Comparison of ENCODE assay signal across 30 cellular contexts in genomic region chr3:44353355-44353924, GRCh38.
"Had no signal": no experiment of that assay in that cellular context is flagged by ENCODE, and none has a peak within 500 bp of the region (broad histone marks: within the 10 kb centered on the region; RNA-seq: fewer than 3 reads in every experiment).

No MANE protein-coding gene starts in this region.

- H3K36me3 ChIP-seq: brain microvascular endothelial cell, colonic mucosa had no signal

- H3K9me3 ChIP-seq: colonic mucosa, esophagus squamous epithelium, gastroesophageal sphincter had no signal

- H3K27ac Mint-ChIP-seq: activated CD4-positive, alpha-beta memory T cell treated with anti-CD3 and anti-CD28 coated beads for 36 hours; activated CD4-positive, alpha-beta T cell treated with anti-CD3 and anti-CD28 coated beads for 36 hours; activated CD4-positive, alpha-beta T cell treated with anti-CD3 and anti-CD28 coated beads, Interleukin-2, amount 10 ng/mL, durations not matched to agents 24 days and 14 days; activated CD8-positive, alpha-beta memory T cell treated with anti-CD3 and anti-CD28 coated beads, Interleukin-2, amount 10 ng/mL, durations not matched to agents 7 days and 5 days; activated CD8-positive, alpha-beta T cell treated with anti-CD3 and anti-CD28 coated beads, Interleukin-2, amount 10 ng/mL, durations not matched to agents 7 days and 5 days; activated naive CD4-positive, alpha-beta T cell treated with anti-CD3 and anti-CD28 coated beads for 36 hours; activated naive CD8-positive, alpha-beta T cell; activated T-helper 1 cell treated with anti-CD3 and anti-CD28 coated beads, Interleukin-12 subunit alpha, Interleukin-12 subunit beta, Interleukin-2, Interleukin-4 antibody, amounts not matched to agents 30 ng/mL and 10 ng/mL and 1 ng/mL, durations not matched to agents 14 hours and 24 hours and 36 hours; activated T-helper 2 cell treated with anti-CD3 and anti-CD28 coated beads, Interferon-gamma antibody, Interleukin-2, Interleukin-4, amounts not matched to agents 10 μg/mL and 5 μg/mL and 100 μg/mL, durations not matched to agents 14 hours and 24 hours and 36 hours had no signal

- H3K27ac ChIP-seq: brain microvascular endothelial cell, colonic mucosa, epithelial cell of prostate, esophagus squamous epithelium, gastroesophageal sphincter had no signal

- H3K4me3 Mint-ChIP-seq: activated CD4-positive, alpha-beta memory T cell treated with anti-CD3 and anti-CD28 coated beads for 36 hours; activated CD4-positive, alpha-beta T cell treated with anti-CD3 and anti-CD28 coated beads for 36 hours; activated CD4-positive, alpha-beta T cell treated with anti-CD3 and anti-CD28 coated beads, Interleukin-2, amount 10 ng/mL, durations not matched to agents 24 days and 14 days; activated CD8-positive, alpha-beta memory T cell treated with anti-CD3 and anti-CD28 coated beads, Interleukin-2, amount 10 ng/mL, durations not matched to agents 7 days and 5 days; activated CD8-positive, alpha-beta T cell treated with anti-CD3 and anti-CD28 coated beads, Interleukin-2, amount 10 ng/mL, durations not matched to agents 7 days and 5 days; activated naive CD4-positive, alpha-beta T cell treated with anti-CD3 and anti-CD28 coated beads for 36 hours; activated naive CD8-positive, alpha-beta T cell; activated T-helper 1 cell treated with anti-CD3 and anti-CD28 coated beads, Interleukin-12 subunit alpha, Interleukin-12 subunit beta, Interleukin-2, Interleukin-4 antibody, amounts not matched to agents 30 ng/mL and 10 ng/mL and 1 ng/mL, durations not matched to agents 14 hours and 24 hours and 36 hours had no signal

- DNase-seq: activated CD4-positive, alpha-beta memory T cell treated with anti-CD3 and anti-CD28 coated beads for 36 hours; activated CD4-positive, alpha-beta T cell treated with anti-CD3 and anti-CD28 coated beads for 36 hours; activated CD4-positive, alpha-beta T cell treated with anti-CD3 and anti-CD28 coated beads, Interleukin-2, amount 10 ng/mL, durations not matched to agents 24 days and 14 days; activated CD4-positive, CD25-positive, alpha-beta regulatory T cell; activated CD4-positive, CD25-positive, alpha-beta regulatory T cell treated with anti-CD3 and anti-CD28 coated beads, Interleukin-2, amount 50 U/mL, for 72 hours; activated CD8-positive, alpha-beta memory T cell treated with anti-CD3 and anti-CD28 coated beads, Interleukin-2, amount 10 ng/mL, durations not matched to agents 7 days and 5 days; activated CD8-positive, alpha-beta memory T cell treated with anti-CD3 and anti-CD28 coated beads, Interleukin-2, amount 50 U/mL, for 4 hours; activated CD8-positive, alpha-beta T cell treated with anti-CD3 and anti-CD28 coated beads, Interleukin-2, amount 10 ng/mL, durations not matched to agents 7 days and 5 days; activated effector memory CD4-positive, alpha-beta T cell treated with anti-CD3 and anti-CD28 coated beads, Interleukin-2, amount 50 U/mL, for 16 hours; activated naive CD4-positive, alpha-beta T cell treated with anti-CD3 and anti-CD28 coated beads for 36 hours; activated T-cell treated with anti-CD3 and anti-CD28 coated beads, Interleukin-2, amount 50 U/mL, for 1 hour; activated T-cell treated with anti-CD3 and anti-CD28 coated beads, Interleukin-2, amount 50 U/mL, for 48 hours; amniotic stem cell; anterior cingulate cortex; brain microvascular endothelial cell; caudate nucleus; colonic mucosa; effector CD8-positive, alpha-beta T cell; esophagus squamous epithelium; foreskin melanocyte; T-helper 2 cell had no signal

- H3K27me3 Mint-ChIP-seq: activated CD4-positive, alpha-beta memory T cell treated with anti-CD3 and anti-CD28 coated beads for 36 hours; activated CD4-positive, alpha-beta T cell treated with anti-CD3 and anti-CD28 coated beads for 36 hours; activated CD4-positive, alpha-beta T cell treated with anti-CD3 and anti-CD28 coated beads, Interleukin-2, amount 10 ng/mL, durations not matched to agents 24 days and 14 days; activated CD8-positive, alpha-beta memory T cell treated with anti-CD3 and anti-CD28 coated beads, Interleukin-2, amount 10 ng/mL, durations not matched to agents 7 days and 5 days; activated naive CD8-positive, alpha-beta T cell had no signal

- H3K4me3 ChIP-seq: colonic mucosa, esophagus squamous epithelium, gastroesophageal sphincter had no signal

- H3K27me3 ChIP-seq: brain microvascular endothelial cell, colonic mucosa, esophagus squamous epithelium, gastroesophageal sphincter had no signal

- H3K9me3 Mint-ChIP-seq: activated CD4-positive, alpha-beta memory T cell treated with anti-CD3 and anti-CD28 coated beads for 36 hours; activated CD4-positive, alpha-beta T cell treated with anti-CD3 and anti-CD28 coated beads, Interleukin-2, amount 10 ng/mL, durations not matched to agents 24 days and 14 days; activated naive CD4-positive, alpha-beta T cell treated with anti-CD3 and anti-CD28 coated beads for 36 hours; activated T-helper 2 cell treated with anti-CD3 and anti-CD28 coated beads, Interferon-gamma antibody, Interleukin-2, Interleukin-4, amounts not matched to agents 10 μg/mL and 5 μg/mL and 100 μg/mL, durations not matched to agents 14 hours and 24 hours and 36 hours had no signal

- H3K4me1 Mint-ChIP-seq: activated CD4-positive, alpha-beta T cell treated with anti-CD3 and anti-CD28 coated beads, Interleukin-2, amount 10 ng/mL, durations not matched to agents 24 days and 14 days; activated CD8-positive, alpha-beta memory T cell treated with anti-CD3 and anti-CD28 coated beads, Interleukin-2, amount 10 ng/mL, durations not matched to agents 7 days and 5 days had no signal

- H3K4me1 ChIP-seq: colonic mucosa had no signal

- ATAC-seq: activated CD4-positive, alpha-beta T cell treated with anti-CD3 and anti-CD28 coated beads for 36 hours; activated CD8-positive, alpha-beta memory T cell treated with anti-CD3 and anti-CD28 coated beads, Interleukin-2, amount 10 ng/mL, durations not matched to agents 7 days and 5 days; activated CD8-positive, alpha-beta T cell treated with anti-CD3 and anti-CD28 coated beads, Interleukin-2, amount 10 ng/mL, durations not matched to agents 7 days and 5 days; gastroesophageal sphincter had no signal

- FAIRE-seq: astrocyte, bronchial epithelial cell, endometrium, endothelial cell of umbilical vein had no signal
